In the genomic region with DNA sequence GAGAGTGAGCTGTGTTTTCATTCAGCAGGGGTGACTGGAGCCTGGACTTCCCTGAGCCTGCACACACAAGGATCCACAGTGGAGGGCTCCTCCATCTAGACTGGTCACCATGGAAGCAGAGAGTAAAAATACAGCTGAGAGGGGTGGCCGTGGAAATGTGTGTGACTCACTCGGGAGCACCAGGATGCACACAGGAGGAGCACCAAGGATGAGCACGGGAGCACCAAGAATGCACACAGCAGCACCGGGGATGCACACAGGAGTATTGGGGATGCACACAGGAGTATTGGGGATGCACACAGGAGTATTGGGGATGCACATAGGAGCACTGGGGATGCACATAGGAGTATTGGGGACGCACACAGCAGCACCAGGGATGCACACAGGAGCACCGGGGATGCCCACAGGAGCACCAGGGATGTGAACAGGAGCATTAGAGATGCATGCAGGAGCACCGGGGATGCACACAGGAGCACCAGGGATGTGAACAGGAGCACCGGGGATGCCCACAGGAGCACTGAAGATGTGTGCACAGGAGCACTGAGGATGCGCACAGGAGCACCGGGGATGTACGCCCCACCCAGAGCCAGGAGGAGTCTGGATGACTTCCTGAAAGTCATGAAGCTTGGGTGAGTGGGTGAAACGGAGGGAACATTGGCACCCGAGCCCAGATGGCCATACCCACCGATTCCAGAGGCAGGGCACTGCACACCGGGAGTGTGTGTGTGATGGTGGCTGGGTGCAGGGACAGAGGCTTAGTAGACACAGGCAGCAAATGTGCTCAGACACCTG, we compare ENCODE assay signal across 6 cellular contexts.
"Had no signal": no experiment of that assay in that cellular context is flagged by ENCODE, and none has a peak within 500 bp of the region (broad histone marks: within the 10 kb centered on the region; RNA-seq: fewer than 3 reads in every experiment).

No MANE protein-coding gene starts in this region.

- H3K9ac ChIP-seq: KMS-11 had no signal

- FAIRE-seq: HTR-8/SVneo had no signal

- DNase-seq: IMR-90, KBM-7, KG1 had no signal

- H3K4me2 ChIP-seq: KMS-11 had no signal

- H3K27ac ChIP-seq: HL-60, KMS-11 had no signal
